In the genomic region with DNA sequence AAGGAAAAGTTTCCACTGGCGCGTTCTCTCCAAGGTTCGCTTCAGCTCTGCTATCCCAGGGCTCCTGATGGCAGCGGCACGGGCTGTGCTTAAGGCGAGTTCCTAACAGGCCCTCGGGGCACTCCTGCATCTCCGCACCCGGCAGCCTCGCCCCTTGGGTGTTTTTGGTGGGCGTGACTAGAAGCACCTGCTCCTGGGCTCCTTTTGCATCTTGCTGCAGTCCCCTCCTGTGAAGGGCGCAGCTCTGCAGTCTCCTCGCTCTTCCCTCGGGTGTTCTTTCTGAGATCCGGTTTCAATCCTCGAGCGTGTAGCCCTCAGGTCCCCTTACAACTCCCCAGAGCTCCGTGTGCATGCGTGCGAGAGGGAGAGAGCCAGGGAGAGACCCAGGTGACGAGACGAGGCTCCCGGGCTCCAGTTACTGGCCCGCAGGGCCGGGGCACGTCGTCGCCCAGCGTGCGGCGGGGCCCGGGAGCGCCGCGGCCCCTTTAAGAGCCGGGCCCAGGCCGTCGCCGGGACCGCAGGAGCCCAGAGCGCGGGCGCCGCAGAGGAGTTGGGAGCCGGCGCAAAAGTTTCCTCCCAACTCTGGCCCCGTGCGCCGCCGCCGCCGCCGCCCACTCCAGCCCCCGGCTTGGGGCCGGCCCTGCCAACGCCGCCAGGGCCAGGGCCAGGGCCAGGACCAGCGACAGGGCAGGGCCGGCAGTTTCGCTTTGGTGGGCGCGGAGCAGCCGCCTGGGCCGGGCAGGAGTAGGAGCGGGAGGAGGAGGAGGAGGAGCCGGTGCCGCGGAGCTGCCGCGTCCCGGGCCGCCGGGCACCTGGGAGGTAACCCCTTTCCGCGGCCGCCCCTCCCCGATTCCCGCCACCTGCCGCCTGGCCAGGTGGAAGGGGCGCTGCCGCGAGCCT, we compare ENCODE assay signal across 8 cellular contexts.
DNase-seq lines count a peak whose midpoint lies in the region; ATAC-seq lines count a peak whose summit lies in the region.

Gene PARD3B (plus strand): TSS at position 515 of the 900 bp plus-strand sequence. CDS start 525 bp downstream, outside the sequence.

- H3K27ac ChIP-seq in mucosa of rectum (ENCODE audit: low read depth in 2 of 2, low read length in 2 of 2): peak within 1 kb of the TSS; percentile 85 to 87
- H3K27ac ChIP-seq in stomach smooth muscle (ENCODE audit: low read length): peak within 1 kb of the TSS; percentile 75

- no peaks in the 10 kb centered on the region for H3K9me3 ChIP-seq in mucosa of rectum (ENCODE audit: control insufficient read depth in 2 of 2, low read length in 2 of 2)
- no peaks in the 10 kb centered on the region for H3K9me3 ChIP-seq in stomach smooth muscle (ENCODE audit: control insufficient read depth in 2 of 2, low read length in 2 of 2)

- ATAC-seq in GM18498 (IDR thresholded peaks at IDR 0.05; ENCODE audit: unreplicated experiment) (peak; percentile 85), HG02763 (IDR thresholded peaks at IDR 0.05; ENCODE audit: unreplicated experiment) (peak; percentile 70)

- DNase-seq in NCI-H2107 treated with DMSO at 0.1 percent for 48 hours (lab: John Stamatoyannopoulos, UW; ENCODE audit: unreplicated experiment) (peak; percentile 84), fibroblast of gingiva (ENCODE audit: low read depth) (peak; percentile 65), KG1 (lab: John Stamatoyannopoulos, UW) (no peak)
- DNase-seq in activated T-cell treated with anti-CD3 and anti-CD28 coated beads, Interleukin-2, amount 50 U/mL, for 1 hour: peak; percentile 30

- H3K4me3 ChIP-seq in mucosa of rectum (ENCODE audit: low read length in 2 of 2): peak within 1 kb of the TSS; percentile 74 to 78
- H3K4me3 ChIP-seq in stomach smooth muscle (ENCODE audit: low read length in 2 of 2): peak within 1 kb of the TSS; percentile 88 to 93

- H3K4me1 ChIP-seq in mucosa of rectum (ENCODE audit: control insufficient read depth in 2 of 2, insufficient read depth in 2 of 2, low read length in 2 of 2) (peaks cover 5 to 14% of the 10 kb centered on the region in 2 donors), stomach smooth muscle (ENCODE audit: control insufficient read depth, insufficient read depth, low read length) (peaks cover 20% of the 10 kb centered on the region)

- H3K27me3 ChIP-seq in mucosa of rectum (ENCODE audit: control insufficient read depth in 2 of 2, insufficient read depth in 2 of 2, low read length in 2 of 2): no peaks in the 10 kb centered on the region
- no peaks in the 10 kb centered on the region for H3K27me3 ChIP-seq in stomach smooth muscle (ENCODE audit: control insufficient read depth in 1 of 2, insufficient read depth in 2 of 2, low read length in 2 of 2)

- H3K9ac ChIP-seq in mucosa of rectum (ENCODE audit: low read depth in 1 of 2, low read length in 2 of 2): peak within 1 kb of the TSS; percentile 49 to 79
- peak within 1 kb of the TSS; percentile 80 for H3K9ac ChIP-seq in stomach smooth muscle (ENCODE audit: low read length in 2 of 2)

- H3K36me3 ChIP-seq in mucosa of rectum (ENCODE audit: control insufficient read depth in 2 of 2, insufficient read depth in 2 of 2, low read length in 2 of 2) (no peaks in the 10 kb centered on the region), stomach smooth muscle (ENCODE audit: control insufficient read depth in 2 of 2, insufficient read depth in 2 of 2, low read length in 2 of 2) (no peaks in the 10 kb centered on the region)
